28 cellular contexts compared by ENCODE assay signal in genomic region chr9:21415492-21416267, GRCh38. TPM values are rescaled to one million over a fixed set of nuclear protein-coding genes. Genes with fewer than 3 reads are reported as not detected.
DNase-seq lines count a peak whose midpoint lies in the region; ATAC-seq, FAIRE-seq and TF ChIP-seq lines count a peak whose summit lies in the region.
"Had no signal": no experiment of that assay in that cellular context is flagged by ENCODE, and none has a peak within 500 bp of the region (broad histone marks: within the 10 kb centered on the region; RNA-seq: fewer than 3 reads in every experiment).

No MANE protein-coding gene starts in this region.

- H3K4me1 ChIP-seq in A549 (peaks cover 24% of the 10 kb centered on the region), astrocyte (ENCODE audit: insufficient read depth, low read length) (peaks cover 4% of the 10 kb centered on the region), small intestine (ENCODE audit: control insufficient read depth in 2 of 2, insufficient read depth in 1 of 2, low read depth in 1 of 2, low read length in 1 of 2) (no peaks in the 10 kb centered on the region), Peyer's patch (no peaks in the 10 kb centered on the region)
- H3K4me1 ChIP-seq: Caco-2, parathyroid adenoma, upper lobe of right lung had no signal

- TF ChIP-seq POLR2A in A549 (IDR thresholded peaks at IDR 0.05; ENCODE audit: low read length) = no peak
- TF ChIP-seq POLR2A in Peyer's patch (IDR thresholded peaks at IDR 0.05) = no peak

- ATAC-seq in A549 = peak in 1 of 2 experiments; percentile 45; a peak in 3 of 6 replicates
- ATAC-seq in HG03159 (IDR thresholded peaks at IDR 0.05; ENCODE audit: unreplicated experiment) = no peak
- no peak for ATAC-seq in HG03520 (IDR thresholded peaks at IDR 0.05; ENCODE audit: unreplicated experiment)
- ATAC-seq: naive thymus-derived CD8-positive, alpha-beta T cell; upper lobe of right lung; WTC11 had no signal

- no peak for TF ChIP-seq RAD21 in A549 (conservative IDR thresholded peaks at IDR 0.05 in 1 of 2, IDR thresholded peaks at IDR 0.05 in 1 of 2)

- H3K79me2 ChIP-seq in astrocyte (ENCODE audit: insufficient read depth, low read length) = no peaks in the 10 kb centered on the region
- H3K79me2 ChIP-seq: hepatocyte, parathyroid adenoma had no signal

- DNase-seq in A549 (ENCODE audit: low read depth in 1 of 2, low spot score in 1 of 2) = peak in 1 of 2 experiments; percentile 39
- DNase-seq in LNCaP clone FGC (ENCODE audit: low read depth) = peak; percentile 93
- DNase-seq in astrocyte (ENCODE audit: low read depth) = peak; percentile 79
- DNase-seq in iris pigment epithelial cell (ENCODE audit: low read depth) = peak; percentile 37
- DNase-seq in small intestine = no peak
- DNase-seq in Peyer's patch = no peak
- DNase-seq: activated CD4-positive, alpha-beta memory T cell treated with anti-CD3 and anti-CD28 coated beads, Interleukin-2, amount 10 ng/mL, durations not matched to agents 7 days and 5 days; activated naive CD4-positive, alpha-beta T cell; activated T-cell treated with anti-CD3 and anti-CD28 coated beads, Interleukin-2, amount 50 U/mL, for 1 hour; anterior cingulate cortex; Caco-2; HCEC 1CT; mesenchymal stem cell; naive thymus-derived CD8-positive, alpha-beta T cell; NCI-H1105; NCI-H526 treated with DMSO at 0.1 percent for 48 hours; upper lobe of right lung had no signal

- FAIRE-seq in A549 (lab: Jason Lieb, UNC) (no peak), astrocyte (lab: Jason Lieb, UNC) (no peak), small intestine (lab: Jason Lieb, UNC) (no peak)
- FAIRE-seq: A204.1, islet of Langerhans had no signal

- no peaks in the 10 kb centered on the region for H4K20me1 ChIP-seq in astrocyte (ENCODE audit: insufficient read depth, low read length)

- TF ChIP-seq CTCF in A549 (IDR thresholded peaks at IDR 0.05) (no peak), LNCaP clone FGC (IDR thresholded peaks at IDR 0.05; ENCODE audit: control insufficient read depth, extremely low read depth, insufficient read depth) (no peak), astrocyte (IDR thresholded peaks at IDR 0.05; ENCODE audit: insufficient read depth, low read depth, low read length) (no peak), Peyer's patch (IDR thresholded peaks at IDR 0.05) (no peak)

- H3K4me1 Mint-ChIP-seq in astrocyte (ENCODE audit: low read depth, unreplicated experiment) = no peaks in the 10 kb centered on the region
- H3K4me1 Mint-ChIP-seq: activated CD4-positive, alpha-beta memory T cell treated with anti-CD3 and anti-CD28 coated beads, Interleukin-2, amount 10 ng/mL, durations not matched to agents 7 days and 5 days; WTC11 had no signal

- CTCF ChIA-PET in A549 (lab: Yijun Ruan, JAX) = interaction anchor here (0.9 to 2.3 kb wide), 2 partner anchors 19 to 20 kb away, joined by 3 to 6 read pairs; no protein-coding TSS in a partner anchor

- H3K36me3 ChIP-seq in astrocyte (ENCODE audit: insufficient read depth, low read length) = no peaks in the 10 kb centered on the region
- no peaks in the 10 kb centered on the region for H3K36me3 ChIP-seq in small intestine (ENCODE audit: control insufficient read depth in 2 of 2, insufficient read depth in 2 of 2, low read length in 2 of 2)
- no peaks in the 10 kb centered on the region for H3K36me3 ChIP-seq in Peyer's patch
- H3K36me3 ChIP-seq: upper lobe of right lung had no signal

- H3K9me3 ChIP-seq in A549 (no peaks in the 10 kb centered on the region), astrocyte (ENCODE audit: insufficient read depth, low read depth, low read length) (no peaks in the 10 kb centered on the region), small intestine (ENCODE audit: control insufficient read depth, low read depth) (no peaks in the 10 kb centered on the region), Peyer's patch (no peaks in the 10 kb centered on the region)
- H3K9me3 ChIP-seq: Caco-2, upper lobe of right lung had no signal

- TF ChIP-seq EP300 in A549 (IDR thresholded peaks at IDR 0.05) = no peak

- H3K36me3 Mint-ChIP-seq in astrocyte (ENCODE audit: low read depth, unreplicated experiment) = no peaks in the 10 kb centered on the region
- H3K36me3 Mint-ChIP-seq: naive thymus-derived CD8-positive, alpha-beta T cell; WTC11 had no signal

- H3K4me2 ChIP-seq in A549 (peak overlapping the region; percentile 59), astrocyte (ENCODE audit: low read length) (no peak overlapping the region)
- H3K4me2 ChIP-seq: hepatocyte, KMS-11 had no signal

- H3K9ac ChIP-seq in astrocyte (ENCODE audit: low read length) = no peak overlapping the region
- H3K9ac ChIP-seq: KMS-11, parathyroid adenoma had no signal

- H3K4me3 ChIP-seq in A549 = no peak overlapping the region
- H3K4me3 ChIP-seq in LNCaP clone FGC (ENCODE audit: low read depth, low read length) = no peak overlapping the region
- H3K4me3 ChIP-seq in astrocyte (ENCODE audit: insufficient read depth, low read depth, low read length) = no peak overlapping the region
- H3K4me3 ChIP-seq in small intestine (ENCODE audit: low read depth in 1 of 2, low read length in 2 of 2) = no peak overlapping the region
- H3K4me3 ChIP-seq in Peyer's patch = no peak overlapping the region
- H3K4me3 ChIP-seq: coronary artery, hepatocyte, upper lobe of right lung had no signal

- H3K4me3 Mint-ChIP-seq in astrocyte (ENCODE audit: unreplicated experiment) = no peak overlapping the region
- H3K4me3 Mint-ChIP-seq: activated CD4-positive, alpha-beta memory T cell treated with anti-CD3 and anti-CD28 coated beads, Interleukin-2, amount 10 ng/mL, durations not matched to agents 7 days and 5 days; naive thymus-derived CD8-positive, alpha-beta T cell; WTC11 had no signal

- peaks cover 4% of the 10 kb centered on the region for H3K27me3 Mint-ChIP-seq in astrocyte (ENCODE audit: low read depth, unreplicated experiment)

- WGBS in A549 (ENCODE audit: missing lambda C conversion rate) = 45% methylated on average over 5 of the region's 5 CpGs
- WGBS in small intestine, 3 donors = 17 to 57% (median 33%) methylated on average over 5 of the region's 5 CpGs

- no peak overlapping the region for H2AFZ ChIP-seq in astrocyte (ENCODE audit: low read depth, low read length)
- H2AFZ ChIP-seq: hepatocyte, parathyroid adenoma had no signal

- H3K27ac Mint-ChIP-seq in astrocyte (ENCODE audit: unreplicated experiment) = no peak overlapping the region
- H3K27ac Mint-ChIP-seq: activated CD4-positive, alpha-beta memory T cell treated with anti-CD3 and anti-CD28 coated beads, Interleukin-2, amount 10 ng/mL, durations not matched to agents 7 days and 5 days; naive thymus-derived CD8-positive, alpha-beta T cell; WTC11 had no signal

- POLR2A ChIA-PET in A549 (lab: Yijun Ruan, JAX) = no interaction called here

- H3K27me3 ChIP-seq in astrocyte (ENCODE audit: insufficient read depth, low read length) = no peaks in the 10 kb centered on the region
- no peaks in the 10 kb centered on the region for H3K27me3 ChIP-seq in small intestine (ENCODE audit: control insufficient read depth in 2 of 2, insufficient read depth in 2 of 2, low read length in 2 of 2)
- no peaks in the 10 kb centered on the region for H3K27me3 ChIP-seq in Peyer's patch
- H3K27me3 ChIP-seq: hepatocyte had no signal

- H3K27ac ChIP-seq in A549 (peak overlapping the region; percentile 31 to 62; a peak in 4 of 6 replicates), astrocyte (ENCODE audit: low read depth, low read length) (no peak overlapping the region), small intestine (ENCODE audit: low read depth in 1 of 2, low read length in 1 of 2) (no peak overlapping the region), Peyer's patch (no peak overlapping the region)
- H3K27ac ChIP-seq: coronary artery, hepatocyte, KMS-11, parathyroid adenoma, upper lobe of right lung had no signal

- H3K9me3 Mint-ChIP-seq in astrocyte (ENCODE audit: unreplicated experiment) = no peaks in the 10 kb centered on the region
- H3K9me3 Mint-ChIP-seq: activated CD4-positive, alpha-beta memory T cell treated with anti-CD3 and anti-CD28 coated beads, Interleukin-2, amount 10 ng/mL, durations not matched to agents 7 days and 5 days; naive thymus-derived CD8-positive, alpha-beta T cell; WTC11 had no signal

TF ChIP-seq in A549, 52 proteins besides CTCF, POLR2A, EP300 and RAD21 (continues in another document):
- TF ChIP-seq NFE2L2 (conservative IDR thresholded peaks at IDR 0.05; ENCODE audit: low read length) (peak; percentile 70), ESRRA (IDR thresholded peaks at IDR 0.05; ENCODE audit: borderline replicate concordance, low read length) (no peak), MAFK (IDR thresholded peaks at IDR 0.05; ENCODE audit: partially characterized antibody) (peak; percentile 93)

RNA-seq across cellular contexts. Expression of gene IFNA8, which starts 6.8 kb away (rescaled TPM):
- not detected in 2 replicates for polyA plus RNA-seq in A549 (2011; rRNA removed)
- not detected in 2 replicates for polyA plus RNA-seq in A549 (2012; cell fraction: cytosol; rRNA removed)
- polyA plus RNA-seq in A549 (2012; cell fraction: nucleus; rRNA removed) = not detected in 2 replicates
- not detected in 3 replicates for polyA plus RNA-seq in A549 (2017; fragmentation: RNase III; extraction: RNeasy Plus Mini Kit Qiagen cat#74134 plus additional on column Dnase treatment)
- not detected in 2 replicates for polyA minus RNA-seq in A549 (2011; rRNA and poly(A)+ RNA removed)
- not detected in 2 replicates for total RNA-seq in astrocyte
- polyA plus RNA-seq in small intestine = not detected
- total RNA-seq in Peyer's patch = not detected
- total RNA-seq: activated CD4-positive, alpha-beta memory T cell treated with anti-CD3 and anti-CD28 coated beads, Interleukin-2, amount 10 ng/mL, durations not matched to agents 7 days and 5 days; Caco-2; hepatocyte; naive thymus-derived CD8-positive, alpha-beta T cell; T-helper 2 cell treated with Interferon-gamma antibody and Interleukin-4, amounts not matched to agents 100 ng/mL and 5 ng/mL, for 36 hours; upper lobe of right lung; WTC11 had no signal
- polyA plus RNA-seq: BJ; hepatocyte; naive thymus-derived CD8-positive, alpha-beta T cell had no signal

RNA-seq across cellular contexts. Expression of gene IFNA1, which starts 24.6 kb away (rescaled TPM):
- polyA plus RNA-seq in A549 (2011; rRNA removed) = not detected in 2 replicates
- polyA plus RNA-seq in A549 (2012; cell fraction: cytosol; rRNA removed) = not detected in 2 replicates
- polyA plus RNA-seq in A549 (2012; cell fraction: nucleus; rRNA removed) = not detected in 2 replicates
- not detected in 3 replicates for polyA plus RNA-seq in A549 (2017; fragmentation: RNase III; extraction: RNeasy Plus Mini Kit Qiagen cat#74134 plus additional on column Dnase treatment)
- not detected in 2 replicates for polyA minus RNA-seq in A549 (2011; rRNA and poly(A)+ RNA removed)
- total RNA-seq in astrocyte = not detected in 2 replicates
- not detected for polyA plus RNA-seq in small intestine
- not detected for total RNA-seq in Peyer's patch
- total RNA-seq: activated CD4-positive, alpha-beta memory T cell treated with anti-CD3 and anti-CD28 coated beads, Interleukin-2, amount 10 ng/mL, durations not matched to agents 7 days and 5 days; Caco-2; hepatocyte; naive thymus-derived CD8-positive, alpha-beta T cell; T-helper 2 cell treated with Interferon-gamma antibody and Interleukin-4, amounts not matched to agents 100 ng/mL and 5 ng/mL, for 36 hours; upper lobe of right lung; WTC11 had no signal
- polyA plus RNA-seq: BJ; hepatocyte; naive thymus-derived CD8-positive, alpha-beta T cell had no signal

RNA-seq across cellular contexts. Expression of gene IFNA2, which starts 30.5 kb away (rescaled TPM):
- polyA plus RNA-seq in A549 (2011; rRNA removed) (not detected in 2 replicates), A549 (2017; fragmentation: RNase III; extraction: RNeasy Plus Mini Kit Qiagen cat#74134 plus additional on column Dnase treatment) (not detected in 3 replicates), small intestine (not detected)
- polyA plus RNA-seq in A549 (2012; cell fraction: cytosol; rRNA removed) = not detected in 2 replicates
- not detected in 2 replicates for polyA plus RNA-seq in A549 (2012; cell fraction: nucleus; rRNA removed)
- not detected in 2 replicates for polyA minus RNA-seq in A549 (2011; rRNA and poly(A)+ RNA removed)
- total RNA-seq in astrocyte (not detected in 2 replicates), Peyer's patch (not detected)
- total RNA-seq: activated CD4-positive, alpha-beta memory T cell treated with anti-CD3 and anti-CD28 coated beads, Interleukin-2, amount 10 ng/mL, durations not matched to agents 7 days and 5 days; Caco-2; hepatocyte; naive thymus-derived CD8-positive, alpha-beta T cell; T-helper 2 cell treated with Interferon-gamma antibody and Interleukin-4, amounts not matched to agents 100 ng/mL and 5 ng/mL, for 36 hours; upper lobe of right lung; WTC11 had no signal
- polyA plus RNA-seq: BJ; hepatocyte; naive thymus-derived CD8-positive, alpha-beta T cell had no signal

RNA-seq across cellular contexts. Expression of gene IFNA13, which starts 47.8 kb away (rescaled TPM):
- polyA plus RNA-seq in A549 (2011; rRNA removed) = not detected in 2 replicates
- not detected in 2 replicates for polyA plus RNA-seq in A549 (2012; cell fraction: cytosol; rRNA removed)
- polyA plus RNA-seq in A549 (2012; cell fraction: nucleus; rRNA removed) = not detected in 2 replicates
- polyA plus RNA-seq in A549 (2017; fragmentation: RNase III; extraction: RNeasy Plus Mini Kit Qiagen cat#74134 plus additional on column Dnase treatment) = not detected in 3 replicates
- not detected in 2 replicates for polyA minus RNA-seq in A549 (2011; rRNA and poly(A)+ RNA removed)
- total RNA-seq in astrocyte = not detected in 2 replicates
- not detected for polyA plus RNA-seq in small intestine
- not detected for total RNA-seq in Peyer's patch
- total RNA-seq: activated CD4-positive, alpha-beta memory T cell treated with anti-CD3 and anti-CD28 coated beads, Interleukin-2, amount 10 ng/mL, durations not matched to agents 7 days and 5 days; Caco-2; hepatocyte; naive thymus-derived CD8-positive, alpha-beta T cell; T-helper 2 cell treated with Interferon-gamma antibody and Interleukin-4, amounts not matched to agents 100 ng/mL and 5 ng/mL, for 36 hours; upper lobe of right lung; WTC11 had no signal
- polyA plus RNA-seq: BJ; hepatocyte; naive thymus-derived CD8-positive, alpha-beta T cell had no signal

Comparison
In these comparisons a context has a peak if more than half of its experiments do, and no peak if none do; other contexts are left out.
1. DNase-seq: peak in LNCaP clone FGC (single experiment), astrocyte (single experiment) and iris pigment epithelial cell (single experiment); none in small intestine (single experiment) and Peyer's patch (0 of 3).
2. H3K27ac ChIP-seq: peak in A549 (2 of 2); none in astrocyte (single experiment), small intestine (0 of 2) and Peyer's patch (0 of 4).